Comparison of ENCODE assay signal across 8 cellular contexts in the genomic region with DNA sequence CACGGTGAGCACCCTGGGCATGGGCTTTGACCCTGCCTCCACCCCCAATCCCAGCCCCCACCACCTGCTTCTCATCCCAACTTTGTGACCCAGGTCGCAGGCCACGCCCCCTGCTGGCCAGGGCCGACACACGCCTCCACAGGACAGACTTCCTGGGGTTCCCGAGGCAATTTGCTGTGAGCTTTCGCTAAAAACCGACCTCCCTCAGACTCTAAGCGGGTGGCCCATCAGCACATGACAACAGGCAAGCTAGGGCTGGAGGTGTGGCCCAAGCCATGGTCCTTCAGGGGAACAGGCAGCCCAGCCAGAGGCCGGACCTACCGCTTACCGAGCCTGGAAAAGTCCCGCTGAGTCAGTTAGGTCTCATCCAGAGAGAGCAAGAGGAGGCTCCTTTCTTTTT. TPM values are rescaled to one million over a fixed set of nuclear protein-coding genes. Genes with fewer than 3 reads are reported as not detected.
DNase-seq lines count a peak whose midpoint lies in the region; ATAC-seq and TF ChIP-seq lines count a peak whose summit lies in the region.

No MANE protein-coding gene starts in this region.

- H3K36me3 ChIP-seq in prostate gland = no peaks in the 10 kb centered on the region

- WGBS in prostate gland = 11% methylated on average over 13 of the region's 13 CpGs

- H3K9me3 ChIP-seq in prostate gland = no peaks in the 10 kb centered on the region

- H3K27me3 ChIP-seq in prostate gland (replicated peaks; ENCODE audit: insufficient read depth) = no peaks in the 10 kb centered on the region

- ATAC-seq in left lobe of liver (peak; percentile 66), HG02571 (IDR thresholded peaks at IDR 0.05; ENCODE audit: unreplicated experiment) (no peak)

- intact Hi-C loops in prostate gland (cut with DNase I) = no loop called here

- TF ChIP-seq CTCF in GM10266 (IDR thresholded peaks at IDR 0.05; ENCODE audit: control insufficient read depth, insufficient read depth, low read depth, missing control alignments) = peak; percentile 61
- TF ChIP-seq CTCF in LNCaP clone FGC (IDR thresholded peaks at IDR 0.05; ENCODE audit: control insufficient read depth, extremely low read depth, insufficient read depth) = peak; percentile 38; the same call in 1 of the 2 replicates
- peak in 1 of 4 experiments; percentile 17 for TF ChIP-seq CTCF in prostate gland (IDR thresholded peaks at IDR 0.05)

- H3K4me3 ChIP-seq in LNCaP clone FGC (ENCODE audit: low read depth, low read length) (no peak overlapping the region), prostate gland (no peak overlapping the region)

- H3K27ac ChIP-seq in prostate gland = no peak overlapping the region

- DNase-seq in GM10266 (ENCODE audit: extremely low spot score) = peak; percentile 56
- DNase-seq in LNCaP clone FGC (ENCODE audit: low read depth) = no peak
- peak; percentile 9 for DNase-seq in activated T-cell treated with anti-CD3 and anti-CD28 coated beads for 4 hours
- no peak for DNase-seq in left lobe of liver (ENCODE audit: low spot score)
- DNase-seq in prostate gland (ENCODE audit: low spot score) = no peak
- no peak for DNase-seq in midbrain (lab: John Stamatoyannopoulos, UW)
- DNase-seq in SK-N-DZ (ENCODE audit: low spot score) = no peak

- H3K4me1 ChIP-seq in prostate gland (replicated peaks) = no peaks in the 10 kb centered on the region

- TF ChIP-seq POLR2A in prostate gland (IDR thresholded peaks at IDR 0.05) = no peak

RNA-seq across cellular contexts. Expression of gene C1QL2, which starts 31.9 kb away (rescaled TPM):
- total RNA-seq in left lobe of liver (not detected), prostate gland (1 to 10 TPM in 1 of 2 donors, under 1 TPM in 1; 0.23 to 1.4 TPM)
- polyA plus RNA-seq in SK-N-DZ (2014; cell fraction: cytosol; rRNA removed) = not detected in 2 replicates
- polyA plus RNA-seq in SK-N-DZ (2014; cell fraction: nucleus; rRNA removed) = not detected in 2 replicates

Comparison
In these comparisons a context has a peak if more than half of its experiments do, and no peak if none do; other contexts are left out.
1. DNase-seq: peak in GM10266 (single experiment) and activated T-cell treated with anti-CD3 and anti-CD28 coated beads for 4 hours (single experiment); none in LNCaP clone FGC (single experiment), left lobe of liver (single experiment), prostate gland (single experiment), midbrain (single experiment) and SK-N-DZ (single experiment).